17 cellular contexts compared by ENCODE assay signal in genomic region chr3:20072422-20072821, GRCh38. TPM values are rescaled to one million over a fixed set of nuclear protein-coding genes. Genes with fewer than 3 reads are reported as not detected.
DNase-seq lines count a peak whose midpoint lies in the region; ATAC-seq and TF ChIP-seq lines count a peak whose summit lies in the region.
"Had no signal": no experiment of that assay in that cellular context is flagged by ENCODE, and none has a peak within 500 bp of the region (broad histone marks: within the 10 kb centered on the region; RNA-seq: fewer than 3 reads in every experiment).

No MANE protein-coding gene starts in this region.

- peaks cover 33% of the 10 kb centered on the region for H3F3A ChIP-seq in neural progenitor cell (ENCODE audit: low read depth)

- H3K27ac Mint-ChIP-seq in neural progenitor cell: no peak overlapping the region

- H3K4me1 ChIP-seq in heart left ventricle (peaks cover 0 to 37% (median 18%) of the 10 kb centered on the region in 12 donors), neural progenitor cell (peaks cover 54% of the 10 kb centered on the region), suprapubic skin (peaks cover 27% of the 10 kb centered on the region)
- H3K4me1 ChIP-seq: BLaER1 had no signal

- H3K4me1 Mint-ChIP-seq in neural progenitor cell: peaks cover 20% of the 10 kb centered on the region

- no peak overlapping the region for H3K9ac ChIP-seq in neural progenitor cell
- H3K9ac ChIP-seq: BLaER1, GM23248 had no signal

- H3K9me3 ChIP-seq in heart left ventricle (no peaks in the 10 kb centered on the region), neural progenitor cell (ENCODE audit: low read depth) (no peaks in the 10 kb centered on the region), suprapubic skin (no peaks in the 10 kb centered on the region)
- H3K9me3 ChIP-seq: BLaER1, gastroesophageal sphincter, transverse colon had no signal

- H3K4me3 ChIP-seq in heart left ventricle: no peak overlapping the region
- H3K4me3 ChIP-seq in neural progenitor cell: peak overlapping the region; percentile 9
- H3K4me3 ChIP-seq in suprapubic skin: no peak overlapping the region
- H3K4me3 ChIP-seq in foreskin fibroblast (ENCODE audit: low read depth in 1 of 2, low read length in 2 of 2): no peak overlapping the region
- H3K4me3 ChIP-seq: BLaER1, gastroesophageal sphincter, GM23248, transverse colon had no signal

- no peaks in the 10 kb centered on the region for H3K27me3 ChIP-seq in heart left ventricle
- no peaks in the 10 kb centered on the region for H3K27me3 ChIP-seq in neural progenitor cell
- no peaks in the 10 kb centered on the region for H3K27me3 ChIP-seq in suprapubic skin
- H3K27me3 ChIP-seq: BLaER1, gastroesophageal sphincter, transverse colon had no signal

- peak in 31 of 58 donors; percentile 12 to 84 (median 50) for DNase-seq in anterior cingulate cortex (lab: John Stamatoyannopoulos, UW)
- DNase-seq in heart left ventricle: no peak
- no peak for DNase-seq in neural progenitor cell (ENCODE audit: low spot score)
- no peak for DNase-seq in suprapubic skin (ENCODE audit: low spot score in 2 of 2)
- no peak for DNase-seq in NCI-H1092 (lab: John Stamatoyannopoulos, UW)
- no peak for DNase-seq in NCI-H2029 treated with DMSO at 0.1 percent for 48 hours (lab: John Stamatoyannopoulos, UW)
- DNase-seq in foreskin fibroblast: no peak
- DNase-seq: activated CD4-positive, CD25-positive, alpha-beta regulatory T cell; GM23248; mammary epithelial cell; MM.1S; NCI-H1930; NCI-H446 treated with DMSO at 0.1 percent for 48 hours; SHP77; transverse colon had no signal

- no peaks in the 10 kb centered on the region for H4K20me1 ChIP-seq in neural progenitor cell (ENCODE audit: low read depth)
- H4K20me1 ChIP-seq: BLaER1 had no signal

- WGBS in heart left ventricle, 4 donors: 68 to 73% (median 72%) methylated on average over 6 of the region's 6 CpGs
- 75% methylated on average over 6 of the region's 6 CpGs for WGBS in suprapubic skin

- no peaks in the 10 kb centered on the region for H3K36me3 Mint-ChIP-seq in neural progenitor cell

- H3K27me3 Mint-ChIP-seq in neural progenitor cell (ENCODE audit: insufficient read depth, low read depth): no peaks in the 10 kb centered on the region

- peaks cover under 1% of the 10 kb centered on the region for H3K79me2 ChIP-seq in neural progenitor cell (ENCODE audit: low read depth)

- ATAC-seq in heart left ventricle: peak in 2 of 4 donors; percentile 13 to 58
- ATAC-seq: gastroesophageal sphincter had no signal

- no peak for TF ChIP-seq EP300 in suprapubic skin (IDR thresholded peaks at IDR 0.05)

- H2AFZ ChIP-seq in neural progenitor cell (replicated peaks): no peak overlapping the region
- H2AFZ ChIP-seq: GM23248 had no signal

- no peaks in the 10 kb centered on the region for H3K9me3 Mint-ChIP-seq in neural progenitor cell

- TF ChIP-seq POLR2A in heart left ventricle (IDR thresholded peaks at IDR 0.05) (no peak), suprapubic skin (IDR thresholded peaks at IDR 0.05) (no peak)

- TF ChIP-seq CTCF in heart left ventricle (IDR thresholded peaks at IDR 0.05) (no peak), neural progenitor cell (IDR thresholded peaks at IDR 0.05) (no peak), suprapubic skin (IDR thresholded peaks at IDR 0.05) (no peak), foreskin fibroblast (IDR thresholded peaks at IDR 0.05; ENCODE audit: low read depth, low read length) (no peak)

- intact Hi-C loops in heart left ventricle (cut with DNase I): no loop called here

- peak overlapping the region in 7 of 12 donors; percentile 15 to 75 (median 64) for H3K27ac ChIP-seq in heart left ventricle
- peak overlapping the region; percentile 80 for H3K27ac ChIP-seq in neural progenitor cell
- peak overlapping the region; percentile 19 for H3K27ac ChIP-seq in suprapubic skin
- H3K27ac ChIP-seq: BLaER1, GM23248, transverse colon had no signal

- no peak overlapping the region for H3K4me3 Mint-ChIP-seq in neural progenitor cell

- H3K36me3 ChIP-seq in heart left ventricle (peaks cover 0 to 16% (median 3%) of the 10 kb centered on the region in 9 donors), neural progenitor cell (no peaks in the 10 kb centered on the region), suprapubic skin (no peaks in the 10 kb centered on the region)

- peak overlapping the region; percentile 31 for H3K4me2 ChIP-seq in neural progenitor cell
- H3K4me2 ChIP-seq: BLaER1 had no signal

RNA-seq across cellular contexts. Expression of gene KAT2B, which starts 32.2 kb away (rescaled TPM):
- total RNA-seq in heart left ventricle (10 to 100 TPM; 45.9 to 82.8 (median 70.2) TPM), neural progenitor cell (ENCODE audit: low replicate concordance) (11.4 and 21.6 TPM in 2 replicates), suprapubic skin (10 to 100 TPM; 35.7 to 63.7 (median 40.2) TPM)
- polyA plus RNA-seq in heart left ventricle: 10 to 100 TPM; 19.4 to 26.2 TPM

Comparison
In these comparisons a context has a peak if more than half of its experiments do, and no peak if none do; other contexts are left out.
1. DNase-seq: peak in anterior cingulate cortex (31 of 58); none in heart left ventricle (0 of 5), neural progenitor cell (single experiment), suprapubic skin (0 of 2), NCI-H1092 (single experiment), NCI-H2029 treated with DMSO at 0.1 percent for 48 hours (single experiment) and foreskin fibroblast (0 of 2).
2. H3K27ac ChIP-seq: peak in every context shown above with its lines; median percentile 80 in neural progenitor cell; 64 in heart left ventricle; 19 in suprapubic skin.